In genomic region chr15:70100495-70101331, GRCh38 we compare ENCODE assay signal across 8 cellular contexts. TPM values are rescaled to one million over a fixed set of nuclear protein-coding genes. Genes with fewer than 3 reads are reported as not detected.
DNase-seq lines count a peak whose midpoint lies in the region; ATAC-seq, FAIRE-seq and TF ChIP-seq lines count a peak whose summit lies in the region.

No MANE protein-coding gene starts in this region.

- DNase-seq in GM12891 (ENCODE audit: insufficient read length, low spot score) (no peak), NCI-H82 (lab: John Stamatoyannopoulos, UW) (peak; percentile 84), epithelial cell of esophagus (ENCODE audit: low read depth) (peak; percentile 56), thyroid gland (peak; percentile 73 to 83), occipital lobe (lab: John Stamatoyannopoulos, UW) (no peak)
- DNase-seq in activated CD8-positive, alpha-beta memory T cell treated with anti-CD3 and anti-CD28 coated beads for 24 hours, result peak; percentile 83

- H3K4me1 ChIP-seq in thyroid gland, result peaks cover 32 to 37% of the 10 kb centered on the region in 2 donors

- H3K27me3 Mint-ChIP-seq in nephron (ENCODE audit: low read depth), result peaks cover 32% of the 10 kb centered on the region

- no peaks in the 10 kb centered on the region for H3K36me3 ChIP-seq in thyroid gland

- H3K4me3 ChIP-seq in epithelial cell of esophagus (ENCODE audit: low read length) (peak overlapping the region; percentile 23), thyroid gland (replicated peaks in 1 of 3) (peak overlapping the region in 1 of 3 donors; percentile 12)

- WGBS in thyroid gland, 2 donors, result 2 to 7% methylated on average over 16 of the region's 53 CpGs

- H3K9me3 Mint-ChIP-seq in nephron, result no peaks in the 10 kb centered on the region

- peak overlapping the region in 2 of 3 experiments; percentile 98 to 99 for H3K27ac Mint-ChIP-seq in nephron

- peaks cover 34% of the 10 kb centered on the region for H3K4me1 Mint-ChIP-seq in nephron

- peak overlapping the region; percentile 62 to 91 (median 67) for H3K27ac ChIP-seq in thyroid gland

- H3K36me3 Mint-ChIP-seq in nephron (ENCODE audit: low read depth), result no peaks in the 10 kb centered on the region

- peak; percentile 23 for TF ChIP-seq CTCF in epithelial cell of esophagus (IDR thresholded peaks at IDR 0.05; ENCODE audit: insufficient read depth, low read depth, low read length, missing control alignments)
- peak in 2 of 3 experiments; percentile 38 to 43 for TF ChIP-seq CTCF in nephron (IDR thresholded peaks at IDR 0.05; ENCODE audit: unreplicated experiment in 3 of 3)
- peak in 4 of 6 experiments; percentile 11 to 28 (median 16) for TF ChIP-seq CTCF in thyroid gland (IDR thresholded peaks at IDR 0.05)

- peak; percentile 79 for FAIRE-seq in GM12891 (lab: Jason Lieb, UNC)

- no peaks in the 10 kb centered on the region for H3K9me3 ChIP-seq in thyroid gland

- H3K4me3 Mint-ChIP-seq in nephron, result peak overlapping the region; percentile 90 to 96 (median 95)

- TF ChIP-seq POLR2A in GM12891 (IDR thresholded peaks at IDR 0.05; ENCODE audit: low read depth, low read length), result no peak
- TF ChIP-seq POLR2A in thyroid gland (IDR thresholded peaks at IDR 0.05), result no peak

- no peak for ATAC-seq in GM19455 (IDR thresholded peaks at IDR 0.05; ENCODE audit: unreplicated experiment)

- no peaks in the 10 kb centered on the region for H3K27me3 ChIP-seq in thyroid gland

- intact Hi-C loops in thyroid gland (cut with DNase I), result loop anchor here (10.0 kb wide), 1 partner anchor 506 kb away; no protein-coding TSS in a partner anchor

TF ChIP-seq in GM12891, 5 proteins besides CTCF, POLR2A, EP300 and RAD21:
- TF ChIP-seq TAF1 (IDR thresholded peaks at IDR 0.05; ENCODE audit: low read depth, low read length), result no peak
- TF ChIP-seq POLR2AphosphoS5 (IDR thresholded peaks at IDR 0.05; ENCODE audit: low read depth, low read length), result no peak
- no peak for TF ChIP-seq POU2F2 (IDR thresholded peaks at IDR 0.05; ENCODE audit: low read depth, low read length)
- no peak for TF ChIP-seq PAX5 (IDR thresholded peaks at IDR 0.05; ENCODE audit: insufficient read depth, low read length, severe bottlenecking)
- no peak for TF ChIP-seq SPI1 (IDR thresholded peaks at IDR 0.05; ENCODE audit: low read depth, low read length)

RNA-seq across cellular contexts. Expression of gene TLE3, which starts 3.0 kb away (rescaled TPM):
- 18.6 TPM for polyA plus RNA-seq in GM12891 (2012; ENCODE audit: low read depth, missing spikeins)
- total RNA-seq in thyroid gland, result 100 to 1,000 TPM in 1 of 4 donors, 10 to 100 TPM in 3; 39.1 to 275 (median 71.6) TPM
- 79.4 TPM for total RNA-seq in occipital lobe

Comparison
In these comparisons a context has a peak if more than half of its experiments do, and no peak if none do; other contexts are left out.
1. DNase-seq: peak in NCI-H82 (single experiment), activated CD8-positive, alpha-beta memory T cell treated with anti-CD3 and anti-CD28 coated beads for 24 hours (single experiment), epithelial cell of esophagus (single experiment) and thyroid gland (2 of 2); none in GM12891 (single experiment) and occipital lobe (single experiment).
2. Peak in every context shown above with its lines, with median percentiles within 50 percentile points of each other: CTCF ChIP-seq.